In the genomic region with DNA sequence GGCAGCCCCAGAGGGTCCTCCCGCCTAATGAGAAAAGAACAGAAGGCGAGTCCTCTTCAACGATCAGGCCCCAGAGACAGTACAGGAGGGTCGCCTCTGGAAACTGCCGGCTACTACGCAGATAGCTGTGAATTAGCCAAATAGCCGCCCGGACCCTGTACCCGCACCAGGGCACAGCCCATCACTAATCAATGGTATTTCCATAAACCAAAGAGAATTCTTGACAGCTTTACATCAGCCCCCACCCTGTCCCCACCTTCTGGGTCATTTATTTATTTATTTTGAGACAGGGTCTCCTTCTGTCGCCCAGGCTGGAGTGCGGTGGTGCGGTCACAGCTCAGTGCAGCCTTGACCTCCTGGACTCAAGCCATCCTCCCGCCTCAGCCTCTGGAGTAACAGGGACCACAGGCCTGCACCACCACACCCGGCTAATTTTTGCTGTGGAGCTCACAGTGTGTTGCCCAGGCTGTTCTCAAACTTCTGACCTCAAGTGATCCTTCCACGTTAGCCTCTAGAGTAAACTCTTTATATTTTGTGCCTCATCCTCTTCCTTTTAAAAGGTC, we compare ENCODE assay signal across 1 cellular context.
TF ChIP-seq lines count a peak whose summit lies in the region.

No MANE protein-coding gene starts in this region.

TF ChIP-seq in IMR-90, 13 proteins besides CTCF, POLR2A, EP300 and RAD21:
- TF ChIP-seq USF2 (IDR thresholded peaks at IDR 0.05; ENCODE audit: low read depth, low read length) (no peak), SMC3 (IDR thresholded peaks at IDR 0.05; ENCODE audit: low read depth, low read length) (no peak)
- TF ChIP-seq, protein P1, sequence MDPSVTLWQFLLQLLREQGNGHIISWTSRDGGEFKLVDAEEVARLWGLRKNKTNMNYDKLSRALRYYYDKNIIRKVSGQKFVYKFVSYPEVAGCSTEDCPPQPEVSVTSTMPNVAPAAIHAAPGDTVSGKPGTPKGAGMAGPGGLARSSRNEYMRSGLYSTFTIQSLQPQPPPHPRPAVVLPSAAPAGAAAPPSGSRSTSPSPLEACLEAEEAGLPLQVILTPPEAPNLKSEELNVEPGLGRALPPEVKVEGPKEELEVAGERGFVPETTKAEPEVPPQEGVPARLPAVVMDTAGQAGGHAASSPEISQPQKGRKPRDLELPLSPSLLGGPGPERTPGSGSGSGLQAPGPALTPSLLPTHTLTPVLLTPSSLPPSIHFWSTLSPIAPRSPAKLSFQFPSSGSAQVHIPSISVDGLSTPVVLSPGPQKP (IDR thresholded peaks at IDR 0.05; ENCODE audit: borderline replicate concordance, low read depth, low read length): no peak
